Comparison of ENCODE assay signal across 8 cellular contexts in genomic region chr17:81910840-81911276, GRCh38. TPM values are rescaled to one million over a fixed set of nuclear protein-coding genes. Genes with fewer than 3 reads are reported as not detected.
DNase-seq lines count a peak whose midpoint lies in the region; ATAC-seq and TF ChIP-seq lines count a peak whose summit lies in the region.

No MANE protein-coding gene starts in this region.

- peaks cover 22% of the 10 kb centered on the region for H3K79me2 ChIP-seq in HCT116 (ENCODE audit: insufficient read depth, low read length)
- H3K79me2 ChIP-seq in osteoblast (ENCODE audit: insufficient read depth, low read length) = peaks cover 29% of the 10 kb centered on the region

- intact Hi-C loops in HCT116 (cut with micrococcal nuclease) = loop anchor here (1.0 to 5.0 kb wide), 2 partner anchors 20 to 111 kb away; partner anchors contain the start of genes ALYREF, ANAPC11, CENPX and LRRC45

- H3K4me1 ChIP-seq in HCT116 (ENCODE audit: control insufficient read depth in 1 of 2, insufficient read depth in 2 of 2, low read length in 2 of 2) (peaks cover 28 to 42% of the 10 kb centered on the region in 2 experiments), osteoblast (ENCODE audit: insufficient read depth, low read length) (peaks cover 5% of the 10 kb centered on the region)

- H3K9me2 ChIP-seq in HCT116 (ENCODE audit: insufficient read depth) = no peaks in the 10 kb centered on the region

- H3K4me2 ChIP-seq in HCT116 (ENCODE audit: low read length) (peak overlapping the region; percentile 98), osteoblast (ENCODE audit: insufficient read depth, low read length) (peak overlapping the region; percentile 79)

- H3K4me3 ChIP-seq in HCT116 (replicated peaks in 1 of 2; ENCODE audit: low read depth in 1 of 2, low read length in 2 of 2) = peak overlapping the region; percentile 85 to 94
- H3K4me3 ChIP-seq in epithelial cell of proximal tubule (ENCODE audit: low read depth, low read length) = peak overlapping the region; percentile 76
- H3K4me3 ChIP-seq in osteoblast (ENCODE audit: insufficient read depth, low read length) = peak overlapping the region; percentile 82

- TF ChIP-seq RAD21 in HCT116 (IDR thresholded peaks at IDR 0.05; ENCODE audit: low read depth) = no peak

- ATAC-seq in HCT116 = peak; percentile 16

- peak overlapping the region; percentile 81 for H3K9ac ChIP-seq in HCT116 (ENCODE audit: low read length)

- no peaks in the 10 kb centered on the region for H3K27me3 ChIP-seq in HCT116 (ENCODE audit: insufficient read depth, low read length)
- no peaks in the 10 kb centered on the region for H3K27me3 ChIP-seq in osteoblast (ENCODE audit: insufficient read depth, low read length)

- H3K9me3 ChIP-seq in HCT116 (ENCODE audit: control insufficient read depth in 1 of 2, insufficient read depth in 1 of 2, low read depth in 1 of 2, low read length in 2 of 2) = no peaks in the 10 kb centered on the region
- H3K9me3 ChIP-seq in osteoblast (ENCODE audit: low read depth, low read length) = no peaks in the 10 kb centered on the region

- H2AFZ ChIP-seq in HCT116 (ENCODE audit: low read depth, low read length, poor library complexity, severe bottlenecking) = no peak overlapping the region
- peak overlapping the region; percentile 2 for H2AFZ ChIP-seq in osteoblast (ENCODE audit: low read length)

- no TSS peak for BruUV-seq in HCT116 (replicated peaks; lab: Mats Ljungman, UMichigan)

- RAD21 ChIA-PET in HCT116 (lab: Charles Lee; ENCODE audit: low non-redundant PET in 1 of 2, low total read pairs in 2 of 2, uncharacterized antibody in 2 of 2, unreplicated experiment in 2 of 2) = no interaction called here

- H3K36me3 ChIP-seq in HCT116 (ENCODE audit: control insufficient read depth in 1 of 2, insufficient read depth in 2 of 2, low read length in 2 of 2) (peaks cover 20 to 38% of the 10 kb centered on the region in 2 experiments), osteoblast (ENCODE audit: insufficient read depth, low read length) (peaks cover 43% of the 10 kb centered on the region)

- no peak for TF ChIP-seq POLR2A in HCT116 (IDR thresholded peaks at IDR 0.05; ENCODE audit: borderline replicate concordance, extremely low read depth, insufficient read depth, insufficient read length)

- DNase-seq in NCI-H1417 (lab: John Stamatoyannopoulos, UW) = peak in 2 of 3 experiments; percentile 57 to 59
- DNase-seq in NCI-H1417 treated with DMSO at 0.1 percent for 48 hours (lab: John Stamatoyannopoulos, UW) = no peak
- no peak for DNase-seq in HCT116 (ENCODE audit: low read depth, low spot score)
- DNase-seq in OCI-M1 (lab: John Stamatoyannopoulos, UW) = peak; percentile 49
- no peak for DNase-seq in epithelial cell of proximal tubule (ENCODE audit: low read depth)
- DNase-seq in osteoblast (ENCODE audit: insufficient read length, low spot score, missing footprints) = peak; percentile 96
- DNase-seq in kidney glomerular epithelial cell (lab: John Stamatoyannopoulos, UW) = no peak
- no peak for DNase-seq in SIG-M5 treated with dmso at 0.1 percent for 504 hours (lab: John Stamatoyannopoulos, UW; ENCODE audit: unreplicated experiment)

- no peak for TF ChIP-seq CTCF in HCT116 (IDR thresholded peaks at IDR 0.05 in 2 of 3, conservative IDR thresholded peaks at IDR 0.05 in 1 of 3; ENCODE audit: borderline replicate concordance in 1 of 3, insufficient read depth in 1 of 3, low read depth in 2 of 3, low read length in 2 of 3)
- TF ChIP-seq CTCF in epithelial cell of proximal tubule (conservative IDR thresholded peaks at IDR 0.05; ENCODE audit: low read depth, low read length) = no peak
- TF ChIP-seq CTCF in osteoblast (IDR thresholded peaks at IDR 0.05; ENCODE audit: extremely low read depth, low read depth, low read length) = no peak

- POLR2A ChIA-PET in HCT116 (lab: Charles Lee) = no interaction called here

- H4K20me1 ChIP-seq in HCT116 (ENCODE audit: insufficient read depth) (no peaks in the 10 kb centered on the region), osteoblast (ENCODE audit: insufficient read depth, low read length) (peaks cover 31% of the 10 kb centered on the region)

- H3K27ac ChIP-seq in HCT116 (ENCODE audit: low read depth, low read length) (peak overlapping the region; percentile 72), osteoblast (ENCODE audit: low read depth, low read length) (no peak overlapping the region)

- CTCF ChIA-PET in HCT116 (lab: Charles Lee) = interaction anchor here (0.5 to 1.2 kb wide), 3 partner anchors 14 to 112 kb away, joined by 3 to 5 read pairs (median 4); partner anchors contain the start of genes CENPX and LRRC45

TF ChIP-seq in HCT116, 20 proteins besides CTCF, POLR2A, EP300 and RAD21:
- TF ChIP-seq FOSL1 (IDR thresholded peaks at IDR 0.05; ENCODE audit: low read depth) (no peak), ZFX (IDR thresholded peaks at IDR 0.05) (peak; percentile 74; the same call in 1 of the 2 replicates), SIN3A (IDR thresholded peaks at IDR 0.05; ENCODE audit: low read depth) (peak; percentile 50; the same call in 1 of the 2 replicates)

RNA-seq across cellular contexts. Expression of gene PCYT2, which starts 0.3 kb away (rescaled TPM):
- total RNA-seq in HCT116 (2021; ENCODE audit: unreplicated experiment) (51.5 TPM), epithelial cell of proximal tubule (24.3 and 95.4 TPM in 2 replicates), osteoblast (61.6 and 67.0 TPM in 2 replicates)
- 44.1 and 45.7 TPM in 2 replicates for polyA plus RNA-seq in HCT116 (2012)

RNA-seq across cellular contexts. Expression of gene SIRT7, which starts 7.1 kb away (rescaled TPM):
- total RNA-seq in HCT116 (2021; ENCODE audit: unreplicated experiment) (62.6 TPM), epithelial cell of proximal tubule (28.5 and 38.1 TPM in 2 replicates), osteoblast (15.0 and 22.1 TPM in 2 replicates)
- 43.7 and 50.8 TPM in 2 replicates for polyA plus RNA-seq in HCT116 (2012)

RNA-seq across cellular contexts. Expression of gene NPB, which starts 8.8 kb away (rescaled TPM):
- total RNA-seq in HCT116 (2021; ENCODE audit: unreplicated experiment) = 1.2 TPM
- 0.56 and 0.90 TPM in 2 replicates for polyA plus RNA-seq in HCT116 (2012)
- total RNA-seq in epithelial cell of proximal tubule = 0.58 and 2.6 TPM in 2 replicates
- under 0.01 TPM in 1 of 2 replicates, not detected in the other for total RNA-seq in osteoblast

RNA-seq across cellular contexts. Expression of gene MAFG, which starts 16.7 kb away (rescaled TPM):
- 46.8 TPM for total RNA-seq in HCT116 (2021; ENCODE audit: unreplicated experiment)
- polyA plus RNA-seq in HCT116 (2012) = 29.0 and 32.9 TPM in 2 replicates
- total RNA-seq in epithelial cell of proximal tubule = 16.1 and 18.5 TPM in 2 replicates
- total RNA-seq in osteoblast = 27.1 and 32.6 TPM in 2 replicates

RNA-seq across cellular contexts. Expression of gene ANAPC11, which starts 19.3 kb away (rescaled TPM):
- 208 TPM for total RNA-seq in HCT116 (2021; ENCODE audit: unreplicated experiment)
- 367 and 443 TPM in 2 replicates for polyA plus RNA-seq in HCT116 (2012)
- 280 and 313 TPM in 2 replicates for total RNA-seq in epithelial cell of proximal tubule
- total RNA-seq in osteoblast = 105 and 123 TPM in 2 replicates

Comparison
In these comparisons a context has a peak if more than half of its experiments do, and no peak if none do; other contexts are left out.
1. DNase-seq: peak in NCI-H1417 (2 of 3), OCI-M1 (single experiment) and osteoblast (single experiment); none in NCI-H1417 treated with DMSO at 0.1 percent for 48 hours (single experiment), HCT116 (single experiment), epithelial cell of proximal tubule (single experiment), kidney glomerular epithelial cell (single experiment) and SIG-M5 treated with dmso at 0.1 percent for 504 hours (single experiment).
2. Peak in every context shown above with its lines, with median percentiles within 50 percentile points of each other: H3K4me3 ChIP-seq.